ENCODE assay signal across 1 cellular context in genomic region chr14:76829016-76829365, GRCh38.
TF ChIP-seq lines count a peak whose summit lies in the region.

No MANE protein-coding gene starts in this region.

TF ChIP-seq in GM23338, 12 proteins besides CTCF, POLR2A, EP300 and RAD21 (continued from another document):
- no peak for TF ChIP-seq ZNF462 (CRISPR knock-in tag; IDR thresholded peaks at IDR 0.05)
- no peak for TF ChIP-seq NANOG (IDR thresholded peaks at IDR 0.05; ENCODE audit: borderline replicate concordance)
- no peak for TF ChIP-seq EZH2 (IDR thresholded peaks at IDR 0.05; ENCODE audit: low read depth, unreplicated experiment)
- TF ChIP-seq, protein P1, sequence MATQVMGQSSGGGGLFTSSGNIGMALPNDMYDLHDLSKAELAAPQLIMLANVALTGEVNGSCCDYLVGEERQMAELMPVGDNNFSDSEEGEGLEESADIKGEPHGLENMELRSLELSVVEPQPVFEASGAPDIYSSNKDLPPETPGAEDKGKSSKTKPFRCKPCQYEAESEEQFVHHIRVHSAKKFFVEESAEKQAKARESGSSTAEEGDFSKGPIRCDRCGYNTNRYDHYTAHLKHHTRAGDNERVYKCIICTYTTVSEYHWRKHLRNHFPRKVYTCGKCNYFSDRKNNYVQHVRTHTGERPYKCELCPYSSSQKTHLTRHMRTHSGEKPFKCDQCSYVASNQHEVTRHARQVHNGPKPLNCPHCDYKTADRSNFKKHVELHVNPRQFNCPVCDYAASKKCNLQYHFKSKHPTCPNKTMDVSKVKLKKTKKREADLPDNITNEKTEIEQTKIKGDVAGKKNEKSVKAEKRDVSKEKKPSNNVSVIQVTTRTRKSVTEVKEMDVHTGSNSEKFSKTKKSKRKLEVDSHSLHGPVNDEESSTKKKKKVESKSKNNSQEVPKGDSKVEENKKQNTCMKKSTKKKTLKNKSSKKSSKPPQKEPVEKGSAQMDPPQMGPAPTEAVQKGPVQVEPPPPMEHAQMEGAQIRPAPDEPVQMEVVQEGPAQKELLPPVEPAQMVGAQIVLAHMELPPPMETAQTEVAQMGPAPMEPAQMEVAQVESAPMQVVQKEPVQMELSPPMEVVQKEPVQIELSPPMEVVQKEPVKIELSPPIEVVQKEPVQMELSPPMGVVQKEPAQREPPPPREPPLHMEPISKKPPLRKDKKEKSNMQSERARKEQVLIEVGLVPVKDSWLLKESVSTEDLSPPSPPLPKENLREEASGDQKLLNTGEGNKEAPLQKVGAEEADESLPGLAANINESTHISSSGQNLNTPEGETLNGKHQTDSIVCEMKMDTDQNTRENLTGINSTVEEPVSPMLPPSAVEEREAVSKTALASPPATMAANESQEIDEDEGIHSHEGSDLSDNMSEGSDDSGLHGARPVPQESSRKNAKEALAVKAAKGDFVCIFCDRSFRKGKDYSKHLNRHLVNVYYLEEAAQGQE (IDR thresholded peaks at IDR 0.05; ENCODE audit: unreplicated experiment), result no peak
